23 cellular contexts compared by ENCODE assay signal in genomic region chr1:150763018-150763417, GRCh38. TPM values are rescaled to one million over a fixed set of nuclear protein-coding genes. Genes with fewer than 3 reads are reported as not detected.
DNase-seq lines count a peak whose midpoint lies in the region; ATAC-seq and TF ChIP-seq lines count a peak whose summit lies in the region.
"Had no signal": no experiment of that assay in that cellular context is flagged by ENCODE, and none has a peak within 500 bp of the region (broad histone marks: within the 10 kb centered on the region; RNA-seq: fewer than 3 reads in every experiment).

No MANE protein-coding gene starts in this region.

- CTCF ChIA-PET in CD4-positive, alpha-beta memory T cell (lab: Charles Lee; ENCODE audit: partially characterized antibody): no interaction called here
- CTCF ChIA-PET in HEK293 (lab: Yijun Ruan, JAX): no interaction called here
- CTCF ChIA-PET in naive thymus-derived CD4-positive, alpha-beta T cell (lab: Charles Lee): no interaction called here

- TF ChIP-seq CTCF in HEK293 (tag by site-specific recombination; IDR thresholded peaks at IDR 0.05): no peak

- intact Hi-C loops in CD4-positive, alpha-beta memory T cell (cut with micrococcal nuclease): loop anchor here (10.0 kb wide), 1 partner anchor 162 kb away; the partner anchor contains the start of gene SETDB1
- intact Hi-C loops in activated T-helper 2 cell treated with anti-CD3 and anti-CD28 coated beads, Interferon-gamma antibody, Interleukin-2, Interleukin-4, amounts not matched to agents 10 μg/mL and 5 μg/mL and 100 μg/mL, durations not matched to agents 14 hours and 24 hours and 36 hours (cut with micrococcal nuclease): loop anchor here (5.0 to 10.0 kb wide), 2 partner anchors 66 to 198 kb away; partner anchors contain the start of gene GOLPH3L
- intact Hi-C loops in naive thymus-derived CD4-positive, alpha-beta T cell (cut with micrococcal nuclease): loop anchor here in 1 of 2 donors (10.0 kb wide), 1 partner anchor 52 kb away; no protein-coding TSS in a partner anchor

- H3K36me3 Mint-ChIP-seq in CD4-positive, alpha-beta memory T cell: peaks cover 28 to 41% of the 10 kb centered on the region in 2 donors
- peaks cover 42% of the 10 kb centered on the region for H3K36me3 Mint-ChIP-seq in activated T-helper 2 cell treated with anti-CD3 and anti-CD28 coated beads, Interferon-gamma antibody, Interleukin-2, Interleukin-4, amounts not matched to agents 10 μg/mL and 5 μg/mL and 100 μg/mL, durations not matched to agents 14 hours and 24 hours and 36 hours (ENCODE audit: low read depth)
- peaks cover 9 to 39% (median 27%) of the 10 kb centered on the region in 5 donors for H3K36me3 Mint-ChIP-seq in naive thymus-derived CD4-positive, alpha-beta T cell

- peak overlapping the region; percentile 23 to 70 (median 54) for H3K4me3 Mint-ChIP-seq in CD4-positive, alpha-beta memory T cell
- H3K4me3 Mint-ChIP-seq in activated T-helper 2 cell treated with anti-CD3 and anti-CD28 coated beads, Interferon-gamma antibody, Interleukin-2, Interleukin-4, amounts not matched to agents 10 μg/mL and 5 μg/mL and 100 μg/mL, durations not matched to agents 14 hours and 24 hours and 36 hours (ENCODE audit: low read depth): no peak overlapping the region
- peak overlapping the region; percentile 1 to 72 (median 51) for H3K4me3 Mint-ChIP-seq in naive thymus-derived CD4-positive, alpha-beta T cell
- H3K4me3 Mint-ChIP-seq: endodermal cell, HFFc6 had no signal

- no peaks in the 10 kb centered on the region for H3K36me3 ChIP-seq in CD4-positive, alpha-beta memory T cell (ENCODE audit: insufficient read depth, low read length)
- no peaks in the 10 kb centered on the region for H3K36me3 ChIP-seq in HEK293 (ENCODE audit: control insufficient read depth in 2 of 2, insufficient read depth in 1 of 2, low read length in 2 of 2)
- H3K36me3 ChIP-seq in naive thymus-derived CD4-positive, alpha-beta T cell (ENCODE audit: control insufficient read depth in 2 of 3, insufficient read depth in 3 of 3, low read length in 3 of 3): peaks cover 0 to 8% (median 4%) of the 10 kb centered on the region in 3 experiments
- H3K36me3 ChIP-seq: left ventricle myocardium inferior, Peyer's patch, uterus had no signal

- no peak overlapping the region for H3K4me3 ChIP-seq in CD4-positive, alpha-beta memory T cell (ENCODE audit: low read length in 2 of 2)
- no peak overlapping the region for H3K4me3 ChIP-seq in HEK293 (ENCODE audit: low read depth, low read length)
- H3K4me3 ChIP-seq in naive thymus-derived CD4-positive, alpha-beta T cell (ENCODE audit: low read length): no peak overlapping the region
- H3K4me3 ChIP-seq: uterus had no signal

- H3K27me3 ChIP-seq in CD4-positive, alpha-beta memory T cell (ENCODE audit: insufficient read depth, low read length): no peaks in the 10 kb centered on the region
- H3K27me3 ChIP-seq in naive thymus-derived CD4-positive, alpha-beta T cell (ENCODE audit: control insufficient read depth in 2 of 2, insufficient read depth in 2 of 2, low read length in 2 of 2): no peaks in the 10 kb centered on the region
- H3K27me3 ChIP-seq: Peyer's patch, uterus had no signal

- POLR2A ChIA-PET in CD4-positive, alpha-beta memory T cell (lab: Charles Lee; ENCODE audit: partially characterized antibody): interaction anchor here (1.5 kb wide), 1 partner anchor 114 kb away, joined by 4 read pairs; no protein-coding TSS in a partner anchor
- POLR2A ChIA-PET in HEK293 (lab: Yijun Ruan, JAX): no interaction called here
- POLR2A ChIA-PET in naive thymus-derived CD4-positive, alpha-beta T cell (lab: Charles Lee): no interaction called here

- peaks cover 0 to 2% (median 0%) of the 10 kb centered on the region in 8 donors for H3K9me3 Mint-ChIP-seq in CD4-positive, alpha-beta memory T cell
- H3K9me3 Mint-ChIP-seq in activated T-helper 2 cell treated with anti-CD3 and anti-CD28 coated beads, Interferon-gamma antibody, Interleukin-2, Interleukin-4, amounts not matched to agents 10 μg/mL and 5 μg/mL and 100 μg/mL, durations not matched to agents 14 hours and 24 hours and 36 hours: peaks cover 6% of the 10 kb centered on the region
- peaks cover 0 to 6% (median 0%) of the 10 kb centered on the region in 11 donors for H3K9me3 Mint-ChIP-seq in naive thymus-derived CD4-positive, alpha-beta T cell

- H3K27me3 Mint-ChIP-seq in CD4-positive, alpha-beta memory T cell: no peaks in the 10 kb centered on the region
- H3K27me3 Mint-ChIP-seq in activated T-helper 2 cell treated with anti-CD3 and anti-CD28 coated beads, Interferon-gamma antibody, Interleukin-2, Interleukin-4, amounts not matched to agents 10 μg/mL and 5 μg/mL and 100 μg/mL, durations not matched to agents 14 hours and 24 hours and 36 hours (ENCODE audit: low read depth): no peaks in the 10 kb centered on the region
- H3K27me3 Mint-ChIP-seq in naive thymus-derived CD4-positive, alpha-beta T cell: no peaks in the 10 kb centered on the region

- peak overlapping the region in 5 of 7 donors; percentile 2 to 71 (median 4) for H3K27ac Mint-ChIP-seq in CD4-positive, alpha-beta memory T cell
- H3K27ac Mint-ChIP-seq in activated T-helper 2 cell treated with anti-CD3 and anti-CD28 coated beads, Interferon-gamma antibody, Interleukin-2, Interleukin-4, amounts not matched to agents 10 μg/mL and 5 μg/mL and 100 μg/mL, durations not matched to agents 14 hours and 24 hours and 36 hours: peak overlapping the region; percentile 7
- H3K27ac Mint-ChIP-seq in naive thymus-derived CD4-positive, alpha-beta T cell: peak overlapping the region in 6 of 9 donors; percentile 11 to 58 (median 31)
- H3K27ac Mint-ChIP-seq: activated CD8-positive, alpha-beta T cell treated with anti-CD3 and anti-CD28 coated beads, Interleukin-2, amount 10 ng/mL, durations not matched to agents 7 days and 5 days; endodermal cell; HFFc6 had no signal

- H3K9me3 ChIP-seq in CD4-positive, alpha-beta memory T cell (ENCODE audit: control insufficient read depth in 1 of 2, low read length in 2 of 2): no peaks in the 10 kb centered on the region
- H3K9me3 ChIP-seq in HEK293 (ENCODE audit: control insufficient read depth, insufficient read depth, low read depth, low read length): no peaks in the 10 kb centered on the region
- H3K9me3 ChIP-seq in naive thymus-derived CD4-positive, alpha-beta T cell (ENCODE audit: control insufficient read depth in 2 of 3, low read length in 3 of 3): no peaks in the 10 kb centered on the region
- H3K9me3 ChIP-seq: left ventricle myocardium inferior, Peyer's patch, uterus had no signal

- H3K27ac ChIP-seq in CD4-positive, alpha-beta memory T cell (ENCODE audit: low read depth, low read length): no peak overlapping the region
- H3K27ac ChIP-seq in HEK293 (ENCODE audit: extremely low read depth, low read depth, low read length): no peak overlapping the region
- H3K27ac ChIP-seq in naive thymus-derived CD4-positive, alpha-beta T cell (ENCODE audit: low read depth, low read length): no peak overlapping the region
- H3K27ac ChIP-seq: left ventricle myocardium inferior, uterus had no signal

- peaks cover 42% of the 10 kb centered on the region for H3K4me1 ChIP-seq in CD4-positive, alpha-beta memory T cell (ENCODE audit: insufficient read depth, low read length)
- no peaks in the 10 kb centered on the region for H3K4me1 ChIP-seq in HEK293 (ENCODE audit: control insufficient read depth, insufficient read depth, low read length)
- peaks cover 9 to 14% of the 10 kb centered on the region in 2 donors for H3K4me1 ChIP-seq in naive thymus-derived CD4-positive, alpha-beta T cell (ENCODE audit: control insufficient read depth in 2 of 2, insufficient read depth in 2 of 2, low read length in 2 of 2)
- H3K4me1 ChIP-seq: uterus had no signal

- no peak for ATAC-seq in naive thymus-derived CD4-positive, alpha-beta T cell
- ATAC-seq in GM18861 (IDR thresholded peaks at IDR 0.05; ENCODE audit: unreplicated experiment): no peak
- ATAC-seq: activated CD8-positive, alpha-beta T cell treated with anti-CD3 and anti-CD28 coated beads, Interleukin-2, amount 10 ng/mL, durations not matched to agents 7 days and 5 days; SK-N-SH treated with all-trans-retinoic acid at 6 μM for 48 hours had no signal

- H3K4me1 Mint-ChIP-seq in CD4-positive, alpha-beta memory T cell: peaks cover 33 to 58% (median 46%) of the 10 kb centered on the region in 4 donors
- peaks cover 29% of the 10 kb centered on the region for H3K4me1 Mint-ChIP-seq in activated T-helper 2 cell treated with anti-CD3 and anti-CD28 coated beads, Interferon-gamma antibody, Interleukin-2, Interleukin-4, amounts not matched to agents 10 μg/mL and 5 μg/mL and 100 μg/mL, durations not matched to agents 14 hours and 24 hours and 36 hours (ENCODE audit: low read depth)
- H3K4me1 Mint-ChIP-seq in naive thymus-derived CD4-positive, alpha-beta T cell: peaks cover 43 to 76% (median 60%) of the 10 kb centered on the region in 7 donors

- no peak for DNase-seq in CD4-positive, alpha-beta memory T cell
- DNase-seq in activated T-helper 2 cell treated with anti-CD3 and anti-CD28 coated beads, Interferon-gamma antibody, Interleukin-2, Interleukin-4, amounts not matched to agents 10 μg/mL and 5 μg/mL and 100 μg/mL, durations not matched to agents 14 hours and 24 hours and 36 hours (ENCODE audit: low spot score): no peak
- DNase-seq in naive thymus-derived CD4-positive, alpha-beta T cell: no peak
- DNase-seq in DMS79 (lab: John Stamatoyannopoulos, UW): no peak
- DNase-seq in OCI-M2 (lab: John Stamatoyannopoulos, UW; ENCODE audit: unreplicated experiment): no peak
- DNase-seq: activated CD8-positive, alpha-beta T cell treated with anti-CD3 and anti-CD28 coated beads, Interleukin-2, amount 10 ng/mL, durations not matched to agents 7 days and 5 days; activated effector memory CD4-positive, alpha-beta T cell treated with anti-CD3 and anti-CD28 coated beads, Interleukin-2, amount 50 U/mL, for 16 hours; anterior cingulate cortex; endodermal cell; head of caudate nucleus; HFFc6; left ventricle myocardium inferior; NCI-H1105 treated with DMSO at 0.1 percent for 48 hours; NCI-H2107; NCI-H748 treated with DMSO at 0.1 percent for 48 hours; Peyer's patch; stimulated activated CD4-positive, alpha-beta T cell treated with anti-CD3 and anti-CD28 coated beads, Interleukin-2, amount 100 ng/mL, for 24 hours; uterus had no signal

RNA-seq across cellular contexts. Expression of gene CTSS, which starts 2.6 kb away (rescaled TPM):
- 100 to 1,000 TPM; 119 TPM for total RNA-seq in CD4-positive, alpha-beta memory T cell
- 100 to 1,000 TPM; 146 to 172 TPM for polyA plus RNA-seq in CD4-positive, alpha-beta memory T cell
- total RNA-seq in activated T-helper 2 cell treated with anti-CD3 and anti-CD28 coated beads, Interferon-gamma antibody, Interleukin-2, Interleukin-4, amounts not matched to agents 10 μg/mL and 5 μg/mL and 100 μg/mL, durations not matched to agents 14 hours and 24 hours and 36 hours: 42.0 and 42.1 TPM in 2 replicates
- 1,000 to 10,000 TPM in 1 of 5 experiments, 100 to 1,000 TPM in 3, 10 to 100 TPM in 1; 91.1 to 1,020 (median 106) TPM for total RNA-seq in naive thymus-derived CD4-positive, alpha-beta T cell
- 100 to 1,000 TPM; 102 to 131 TPM for polyA plus RNA-seq in naive thymus-derived CD4-positive, alpha-beta T cell
- total RNA-seq: endodermal cell had no signal

RNA-seq across cellular contexts. Expression of gene HORMAD1, which starts 42.3 kb away (rescaled TPM):
- total RNA-seq in CD4-positive, alpha-beta memory T cell: under 1 TPM in 1 of 2 experiments, not detected in 1; 0.64 TPM
- polyA plus RNA-seq in CD4-positive, alpha-beta memory T cell: not detected
- total RNA-seq in activated T-helper 2 cell treated with anti-CD3 and anti-CD28 coated beads, Interferon-gamma antibody, Interleukin-2, Interleukin-4, amounts not matched to agents 10 μg/mL and 5 μg/mL and 100 μg/mL, durations not matched to agents 14 hours and 24 hours and 36 hours: 0.27 TPM in 1 of 2 replicates, not detected in the other
- total RNA-seq in naive thymus-derived CD4-positive, alpha-beta T cell: 1 to 10 TPM in 1 of 5 experiments, under 1 TPM in 4; 0.35 to 1.4 (median 0.45) TPM
- not detected for polyA plus RNA-seq in naive thymus-derived CD4-positive, alpha-beta T cell
- total RNA-seq: endodermal cell, fibroblast of lung, HFFc6, left ventricle myocardium inferior, myocyte had no signal
- polyA plus RNA-seq: fibroblast of lung had no signal

RNA-seq across cellular contexts. Expression of gene CTSK, which starts 45.0 kb away (rescaled TPM):
- 1 to 10 TPM; 5.9 to 6.6 TPM for total RNA-seq in CD4-positive, alpha-beta memory T cell
- under 1 TPM in 1 of 2 donors, not detected in 1; 0.56 TPM for polyA plus RNA-seq in CD4-positive, alpha-beta memory T cell
- total RNA-seq in activated T-helper 2 cell treated with anti-CD3 and anti-CD28 coated beads, Interferon-gamma antibody, Interleukin-2, Interleukin-4, amounts not matched to agents 10 μg/mL and 5 μg/mL and 100 μg/mL, durations not matched to agents 14 hours and 24 hours and 36 hours: 2.8 and 3.6 TPM in 2 replicates
- 10 to 100 TPM in 2 of 5 experiments, 1 to 10 TPM in 3; 3.7 to 13.7 (median 6.9) TPM for total RNA-seq in naive thymus-derived CD4-positive, alpha-beta T cell
- polyA plus RNA-seq in naive thymus-derived CD4-positive, alpha-beta T cell: under 1 TPM; 0.31 TPM
